Comparison of ENCODE assay signal across 18 cellular contexts in the genomic region with DNA sequence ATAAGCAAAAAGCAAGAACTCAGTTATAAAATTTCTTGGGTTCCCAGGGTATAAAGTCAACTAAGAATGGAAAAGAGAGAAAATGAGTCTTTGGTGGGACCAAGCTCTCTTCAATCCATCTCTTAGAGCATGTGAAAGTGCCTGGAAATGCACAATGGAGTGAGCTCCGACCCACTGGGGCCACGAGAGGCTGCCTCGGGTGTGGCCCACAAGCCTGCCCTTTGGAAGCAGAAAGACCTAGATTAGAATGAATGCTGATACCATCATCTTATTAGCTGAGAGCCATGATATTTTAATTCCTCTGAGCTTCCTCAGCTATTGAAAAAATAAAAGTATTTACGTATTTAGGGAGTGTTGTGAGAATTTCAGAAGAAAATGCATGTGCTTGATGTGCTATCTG.
"Had no signal": no experiment of that assay in that cellular context is flagged by ENCODE, and none has a peak within 500 bp of the region (broad histone marks: within the 10 kb centered on the region; RNA-seq: fewer than 3 reads in every experiment).

No MANE protein-coding gene starts in this region.

- H3K4me1 Mint-ChIP-seq: WTC11 had no signal

- H3K27ac Mint-ChIP-seq: activated naive CD4-positive, alpha-beta T cell treated with anti-CD3 and anti-CD28 coated beads, Interleukin-2, amount 50 U/mL, for 24 hours; WTC11 had no signal

- H3K36me3 Mint-ChIP-seq: WTC11 had no signal

- DNase-seq: activated CD4-positive, alpha-beta T cell treated with anti-CD3 and anti-CD28 coated beads, Interleukin-2, amount 50 U/mL, for 1 hour; activated CD4-positive, CD25-positive, alpha-beta regulatory T cell treated with anti-CD3 and anti-CD28 coated beads, Interleukin-2, amount 50 U/mL, for 72 hours; activated naive CD4-positive, alpha-beta T cell; activated T-cell treated with anti-CD3 and anti-CD28 coated beads for 4 hours; IMR-90; Kasumi-1; KBM-7; NCI-H1048; NCI-H146; NCI-H187 treated with DMSO at 0.1 percent for 48 hours; NCI-H2081 treated with DMSO at 0.1 percent for 48 hours; NCI-H446; NCI-H524; Peyer's patch; SHP77 treated with DMSO at 0.1 percent for 48 hours had no signal

- H3K4me3 ChIP-seq: Peyer's patch had no signal

- H3K9me3 ChIP-seq: Peyer's patch had no signal

- H3K27me3 Mint-ChIP-seq: activated naive CD4-positive, alpha-beta T cell treated with anti-CD3 and anti-CD28 coated beads, Interleukin-2, amount 50 U/mL, for 24 hours had no signal

- H3K27ac ChIP-seq: Peyer's patch had no signal

- H3K27me3 ChIP-seq: Peyer's patch had no signal

- H3K9me3 Mint-ChIP-seq: activated naive CD4-positive, alpha-beta T cell treated with anti-CD3 and anti-CD28 coated beads, Interleukin-2, amount 50 U/mL, for 24 hours; T-helper 1 cell treated with Interleukin-12 subunit alpha and Interleukin-12 subunit beta and Interleukin-4 antibody, amounts not matched to agents 30 μg/mL and 1 μg/mL, for 36 hours; WTC11 had no signal

- H3K4me3 Mint-ChIP-seq: activated naive CD4-positive, alpha-beta T cell treated with anti-CD3 and anti-CD28 coated beads, Interleukin-2, amount 50 U/mL, for 24 hours; T-helper 1 cell treated with Interleukin-12 subunit alpha and Interleukin-12 subunit beta and Interleukin-4 antibody, amounts not matched to agents 30 μg/mL and 1 μg/mL, for 36 hours; WTC11 had no signal

- ATAC-seq: WTC11 had no signal
